Comparison of ENCODE assay signal across 8 cellular contexts in genomic region chr17:29567362-29568330, GRCh38. TPM values are rescaled to one million over a fixed set of nuclear protein-coding genes. Genes with fewer than 3 reads are reported as not detected.
A peak's percentile ranks its signal among the peaks of the same experiment; 100 is the strongest.
DNase-seq lines count a peak whose midpoint lies in the region; ATAC-seq and TF ChIP-seq lines count a peak whose summit lies in the region.

No MANE protein-coding gene starts in this region.

- H3K9me3 ChIP-seq in adrenal gland (replicated peaks in 1 of 3) (no peaks in the 10 kb centered on the region), hepatocyte (ENCODE audit: low read depth) (no peaks in the 10 kb centered on the region), gastrocnemius medialis (no peaks in the 10 kb centered on the region)

- H3K27me3 ChIP-seq in KMS-11 (ENCODE audit: insufficient read depth, low read depth) (no peaks in the 10 kb centered on the region), adrenal gland (no peaks in the 10 kb centered on the region), hepatocyte (no peaks in the 10 kb centered on the region), gastrocnemius medialis (peaks cover 0 to 5% (median 0%) of the 10 kb centered on the region in 3 donors)

- H3K79me2 ChIP-seq in KMS-11 (ENCODE audit: insufficient read depth, low read depth) (peaks cover 11% of the 10 kb centered on the region; the same call in 1 of the 2 replicates), hepatocyte (peaks cover 29% of the 10 kb centered on the region)

- TF ChIP-seq CTCF in KMS-11 (conservative IDR thresholded peaks at IDR 0.05; ENCODE audit: low read depth, low read length) (peak; percentile 19; the same call in 1 of the 2 replicates), adrenal gland (IDR thresholded peaks at IDR 0.05) (peak; percentile 12 to 44 (median 28)), hepatocyte (IDR thresholded peaks at IDR 0.05; ENCODE audit: poor library complexity) (peak; percentile 31), gastrocnemius medialis (IDR thresholded peaks at IDR 0.05 in 4 of 5, conservative IDR thresholded peaks at IDR 0.05 in 1 of 5) (peak; percentile 18 to 64 (median 44))

- peak; percentile 40 for ATAC-seq in GM21528 (IDR thresholded peaks at IDR 0.05; ENCODE audit: low FRiP score, unreplicated experiment)
- peak; percentile 44 to 58 for ATAC-seq in gastrocnemius medialis

- no peaks in the 10 kb centered on the region for H3K36me3 ChIP-seq in KMS-11 (ENCODE audit: insufficient read depth)
- H3K36me3 ChIP-seq in adrenal gland (replicated peaks in 1 of 2): no peaks in the 10 kb centered on the region
- no peaks in the 10 kb centered on the region for H3K36me3 ChIP-seq in hepatocyte (replicated peaks; ENCODE audit: insufficient read depth, low read depth)
- H3K36me3 ChIP-seq in gastrocnemius medialis: no peaks in the 10 kb centered on the region

- H3K9ac ChIP-seq in KMS-11: peak overlapping the region; percentile 76

- intact Hi-C loops in adrenal gland (cut with DNase I): no loop called here
- intact Hi-C loops in gastrocnemius medialis (cut with DNase I; ENCODE audit: low total_unique reads): loop anchor here (1.0 to 10.0 kb wide), 3 partner anchors 177 to 423 kb away; partner anchors contain the start of genes SSH2 and TAOK1

- H2AFZ ChIP-seq in KMS-11 (ENCODE audit: low read depth): peak overlapping the region; percentile 96
- H2AFZ ChIP-seq in hepatocyte: peak overlapping the region; percentile 80

- peak overlapping the region; percentile 74 for H3K4me2 ChIP-seq in KMS-11
- H3K4me2 ChIP-seq in hepatocyte: peak overlapping the region; percentile 95

- H3K4me3 ChIP-seq in KMS-11 (IDR thresholded peaks at IDR 0.05; ENCODE audit: insufficient read depth, low read depth, low read length) (no peak overlapping the region), adrenal gland (peak overlapping the region; percentile 9 to 63 (median 31)), hepatocyte (peak overlapping the region; percentile 80), gastrocnemius medialis (peak overlapping the region; percentile 66 to 82 (median 79))

- WGBS in adrenal gland, 4 donors: 0 to 2% (median 1%) methylated on average over 21 to 87 of the region's 87 CpGs
- 2% methylated on average over 65 of the region's 87 CpGs for WGBS in hepatocyte (ENCODE audit: low lambda C conversion rate, missing lambda C conversion rate)

- no peak for TF ChIP-seq POLR2A in adrenal gland (IDR thresholded peaks at IDR 0.05)
- TF ChIP-seq POLR2A in gastrocnemius medialis (IDR thresholded peaks at IDR 0.05): no peak

- no peaks in the 10 kb centered on the region for H3K9me2 ChIP-seq in hepatocyte (replicated peaks; ENCODE audit: insufficient read depth)

- in situ Hi-C loops in gastrocnemius medialis (cut with MboI; ENCODE audit: low sequenced_read_pairs in 4 of 4): loop anchor here in 1 of 4 donors (25.0 kb wide), 1 partner anchor 370 kb away; the partner anchor contains the start of genes EFCAB5 and SSH2

- H3K27ac ChIP-seq in KMS-11 (peak overlapping the region; percentile 90), adrenal gland (peak overlapping the region; percentile 30 to 94 (median 77)), hepatocyte (peak overlapping the region; percentile 90), gastrocnemius medialis (peak overlapping the region; percentile 85 to 93 (median 86))

- H4K20me1 ChIP-seq in KMS-11 (ENCODE audit: insufficient read depth): no peaks in the 10 kb centered on the region
- no peaks in the 10 kb centered on the region for H4K20me1 ChIP-seq in hepatocyte (ENCODE audit: insufficient read depth, poor library complexity, severe bottlenecking)

- DNase-seq in DMS 273 treated with DMSO at 0.1 percent for 48 hours (lab: John Stamatoyannopoulos, UW) (peak; percentile 53), SW 1271 (lab: John Stamatoyannopoulos, UW) (peak; percentile 46 to 81), adrenal gland (peak; percentile 60 to 74 (median 65)), hepatocyte (ENCODE audit: low spot score) (peak; percentile 80), gastrocnemius medialis (peak in 1 of 2 donors; percentile 52), inferior parietal cortex (ENCODE audit: extremely low spot score) (no peak)

- H3K4me1 ChIP-seq in KMS-11 (ENCODE audit: low read depth, poor library complexity, severe bottlenecking) (peaks cover 30% of the 10 kb centered on the region), adrenal gland (replicated peaks in 1 of 2) (peaks cover 29 to 36% of the 10 kb centered on the region in 2 donors), hepatocyte (ENCODE audit: insufficient read depth) (peaks cover 37% of the 10 kb centered on the region), gastrocnemius medialis (peaks cover 12 to 28% of the 10 kb centered on the region in 2 donors)

RNA-seq across cellular contexts. Expression of gene ABHD15, which starts 0.8 kb away (rescaled TPM):
- total RNA-seq in adrenal gland: 10 to 100 TPM in 1 of 8 donors, 1 to 10 TPM in 7; 4.7 to 11.1 (median 7.5) TPM
- 1 to 10 TPM; 2.9 to 4.1 (median 3.0) TPM for polyA plus RNA-seq in adrenal gland
- total RNA-seq in hepatocyte: 16.8 and 19.2 TPM in 2 replicates
- 11.0 and 11.8 TPM in 2 replicates for polyA plus RNA-seq in hepatocyte
- total RNA-seq in gastrocnemius medialis: 1 to 10 TPM; 2.6 to 5.7 (median 5.0) TPM

RNA-seq across cellular contexts. Expression of gene TP53I13, which starts 0.9 kb away (rescaled TPM):
- total RNA-seq in adrenal gland: 10 to 100 TPM; 22.0 to 70.5 (median 45.2) TPM
- 100 to 1,000 TPM in 2 of 3 donors, 1 to 10 TPM in 1; 4.2 to 163 (median 135) TPM for polyA plus RNA-seq in adrenal gland
- total RNA-seq in hepatocyte: 43.4 and 52.9 TPM in 2 replicates
- polyA plus RNA-seq in hepatocyte: 92.9 and 94.2 TPM in 2 replicates
- 10 to 100 TPM; 31.0 to 50.2 (median 32.1) TPM for total RNA-seq in gastrocnemius medialis

RNA-seq across cellular contexts. Expression of gene GIT1, which starts 21.8 kb away (rescaled TPM):
- total RNA-seq in adrenal gland: 10 to 100 TPM; 21.3 to 36.6 (median 31.7) TPM
- polyA plus RNA-seq in adrenal gland: 10 to 100 TPM; 13.7 to 51.6 (median 33.4) TPM
- 18.6 and 20.0 TPM in 2 replicates for total RNA-seq in hepatocyte
- polyA plus RNA-seq in hepatocyte: 35.2 and 46.3 TPM in 2 replicates
- 10 to 100 TPM; 30.2 to 62.2 (median 41.1) TPM for total RNA-seq in gastrocnemius medialis

RNA-seq across cellular contexts. Expression of gene ANKRD13B, which starts 25.3 kb away (rescaled TPM):
- total RNA-seq in adrenal gland (10 to 100 TPM in 1 of 8 donors, 1 to 10 TPM in 7; 2.5 to 11.7 (median 5.4) TPM), hepatocyte (3.5 and 5.1 TPM in 2 replicates), gastrocnemius medialis (10 to 100 TPM in 1 of 4 donors, 1 to 10 TPM in 3; 8.2 to 11.5 (median 9.2) TPM)
- polyA plus RNA-seq in adrenal gland (10 to 100 TPM in 1 of 3 donors, 1 to 10 TPM in 2; 1.0 to 23.8 (median 7.2) TPM), hepatocyte (7.2 and 11.6 TPM in 2 replicates)

RNA-seq across cellular contexts. Expression of gene CORO6, which starts 55.1 kb away (rescaled TPM):
- total RNA-seq in adrenal gland (10 to 100 TPM in 1 of 8 donors, 1 to 10 TPM in 7; 1.1 to 14.8 (median 5.6) TPM), hepatocyte (0.83 and 1.5 TPM in 2 replicates), gastrocnemius medialis (100 to 1,000 TPM; 409 to 694 (median 563) TPM)
- polyA plus RNA-seq in adrenal gland (10 to 100 TPM in 2 of 3 donors, under 1 TPM in 1; 0.44 to 34.0 (median 25.5) TPM), hepatocyte (1.9 and 3.4 TPM in 2 replicates)
